19 cellular contexts compared by ENCODE assay signal in the genomic region with DNA sequence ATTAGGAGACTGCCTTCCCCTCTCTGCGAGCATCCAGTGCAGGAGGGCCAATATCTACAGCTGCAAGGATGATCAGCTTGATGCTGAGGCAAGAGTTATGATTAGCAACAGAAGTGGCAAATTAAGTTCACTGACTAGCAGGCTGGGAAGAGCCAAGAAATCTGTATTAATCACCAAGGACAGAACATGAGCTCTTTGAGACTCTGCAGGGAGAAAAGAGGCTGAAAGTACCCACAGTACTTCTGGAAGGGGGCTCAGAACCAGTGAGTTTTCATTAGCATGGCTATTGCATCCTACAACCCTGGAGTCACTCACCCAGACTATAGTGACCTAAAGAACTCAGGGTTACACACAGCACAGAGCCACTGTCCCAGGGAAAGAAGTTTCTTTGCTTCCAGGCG. TPM values are rescaled to one million over a fixed set of nuclear protein-coding genes. Genes with fewer than 3 reads are reported as not detected.
DNase-seq lines count a peak whose midpoint lies in the region; TF ChIP-seq lines count a peak whose summit lies in the region.
"Had no signal": no experiment of that assay in that cellular context is flagged by ENCODE, and none has a peak within 500 bp of the region (broad histone marks: within the 10 kb centered on the region; RNA-seq: fewer than 3 reads in every experiment).

No MANE protein-coding gene starts in this region.

- TF ChIP-seq POLR2A in adrenal gland (IDR thresholded peaks at IDR 0.05) = no peak
- no peak for TF ChIP-seq POLR2A in transverse colon (IDR thresholded peaks at IDR 0.05)

- H3K4me1 ChIP-seq in adrenal gland (replicated peaks in 1 of 2) = peaks cover 14 to 28% of the 10 kb centered on the region in 2 donors
- no peaks in the 10 kb centered on the region for H3K4me1 ChIP-seq in neural progenitor cell
- peaks cover 0 to 10% (median 1%) of the 10 kb centered on the region in 4 donors for H3K4me1 ChIP-seq in transverse colon
- peaks cover 15% of the 10 kb centered on the region for H3K4me1 ChIP-seq in BE2C
- H3K4me1 ChIP-seq: prostate gland had no signal

- no peak overlapping the region for H3K9ac ChIP-seq in neural progenitor cell
- H3K9ac ChIP-seq: KMS-11 had no signal

- H3K4me3 ChIP-seq in adrenal gland (no peak overlapping the region), fibroblast of the aortic adventitia (ENCODE audit: low read depth, low read length) (no peak overlapping the region), neural progenitor cell (no peak overlapping the region), transverse colon (no peak overlapping the region), BE2C (ENCODE audit: low read depth, low read length) (no peak overlapping the region)
- H3K4me3 ChIP-seq: prostate gland had no signal

- TF ChIP-seq EP300 in transverse colon (IDR thresholded peaks at IDR 0.05; ENCODE audit: low read depth) = no peak

- peaks cover 46% of the 10 kb centered on the region for H3K4me1 Mint-ChIP-seq in neural progenitor cell
- H3K4me1 Mint-ChIP-seq: activated B cell treated with CpG ODN at 0.5 μM for 24 hours; stimulated activated memory B cell treated with anti-CD40 and anti-IgM and Interleukin-4, amounts not matched to agents 10 μg/mL and 1 μg/mL and 100 μg/mL, for 72 hours had no signal

- H3K27ac ChIP-seq in adrenal gland (peak overlapping the region in 4 of 5 donors; percentile 24 to 81 (median 65)), neural progenitor cell (no peak overlapping the region), transverse colon (peak overlapping the region; percentile 23 to 60 (median 50))
- H3K27ac ChIP-seq: KMS-11, prostate gland had no signal

- H3K9me3 ChIP-seq in adrenal gland (replicated peaks in 1 of 3) (no peaks in the 10 kb centered on the region), neural progenitor cell (ENCODE audit: low read depth) (no peaks in the 10 kb centered on the region), transverse colon (no peaks in the 10 kb centered on the region), BE2C (peaks cover 3% of the 10 kb centered on the region; the same call in 1 of the 2 replicates)
- H3K9me3 ChIP-seq: prostate gland had no signal

- H3K27me3 ChIP-seq in adrenal gland (no peaks in the 10 kb centered on the region), neural progenitor cell (no peaks in the 10 kb centered on the region), transverse colon (no peaks in the 10 kb centered on the region), BE2C (no peaks in the 10 kb centered on the region)

- H3K79me2 ChIP-seq in neural progenitor cell (ENCODE audit: low read depth) = no peaks in the 10 kb centered on the region

- H3K27ac Mint-ChIP-seq in neural progenitor cell = peak overlapping the region; percentile 39
- H3K27ac Mint-ChIP-seq: activated B cell treated with CpG ODN at 0.5 μM for 24 hours; activated naive CD4-positive, alpha-beta T cell treated with anti-CD3 and anti-CD28 coated beads, Interleukin-2, amount 50 U/mL, for 24 hours; CD4-positive, alpha-beta memory T cell; stimulated activated memory B cell treated with anti-CD40 and anti-IgM and Interleukin-4, amounts not matched to agents 10 μg/mL and 1 μg/mL and 100 μg/mL, for 72 hours; T-cell had no signal

- in situ Hi-C loops in transverse colon (cut with MboI; ENCODE audit: low pct_ligation_motif_present in 1 of 4, low pct_unique_long_range_greater_than_20kb in 1 of 4, low sequenced_read_pairs in 3 of 4) = no loop called here

- no peak overlapping the region for H3K4me2 ChIP-seq in neural progenitor cell
- H3K4me2 ChIP-seq: KMS-11 had no signal

- WGBS in adrenal gland, 4 donors = 73 to 75% (median 74%) methylated on average over 2 of the region's 2 CpGs
- WGBS in transverse colon (ENCODE audit: low coverage in 1 of 2), 2 donors = 88 to 89% methylated on average over 1 to 2 of the region's 2 CpGs

- peaks cover 2% of the 10 kb centered on the region for H3K9me3 Mint-ChIP-seq in neural progenitor cell
- H3K9me3 Mint-ChIP-seq: activated naive CD4-positive, alpha-beta T cell treated with anti-CD3 and anti-CD28 coated beads, Interleukin-2, amount 50 U/mL, for 24 hours had no signal

- peaks cover 9% of the 10 kb centered on the region for H3K27me3 Mint-ChIP-seq in neural progenitor cell (ENCODE audit: insufficient read depth, low read depth)

- peak in 1 of 7 donors; percentile 34 for DNase-seq in adrenal gland
- DNase-seq in fibroblast of the aortic adventitia (ENCODE audit: low read depth) = peak; percentile 78
- DNase-seq in neural progenitor cell (ENCODE audit: low spot score) = no peak
- no peak for DNase-seq in transverse colon
- DNase-seq in NCI-H2081 (lab: John Stamatoyannopoulos, UW) = no peak
- DNase-seq in stimulated activated CD4-positive, alpha-beta T cell treated with anti-CD3 and anti-CD28 coated beads, Interleukin-4, amount 100 ng/mL, for 24 hours = no peak
- no peak for DNase-seq in BE2C
- DNase-seq: activated B cell treated with CpG ODN at 0.5 μM for 24 hours; CD4-positive, alpha-beta memory T cell; cortex of kidney; GDM1; NCI-H1436 treated with DMSO at 0.1 percent for 48 hours; NCI-H524 treated with DMSO at 0.1 percent for 48 hours; stimulated activated CD4-positive, alpha-beta T cell treated with anti-CD3 and anti-CD28 coated beads, Interleukin-4, amount 100 ng/mL, for 4 hours; T-cell had no signal

- H3K36me3 ChIP-seq in adrenal gland (replicated peaks in 1 of 2) (no peaks in the 10 kb centered on the region), neural progenitor cell (no peaks in the 10 kb centered on the region), transverse colon (no peaks in the 10 kb centered on the region), BE2C (no peaks in the 10 kb centered on the region)
- H3K36me3 ChIP-seq: prostate gland had no signal

- no peak for TF ChIP-seq CTCF in adrenal gland (IDR thresholded peaks at IDR 0.05)
- no peak for TF ChIP-seq CTCF in fibroblast of the aortic adventitia (IDR thresholded peaks at IDR 0.05; ENCODE audit: insufficient read depth, low read length)
- no peak for TF ChIP-seq CTCF in neural progenitor cell (IDR thresholded peaks at IDR 0.05)
- TF ChIP-seq CTCF in transverse colon (IDR thresholded peaks at IDR 0.05) = no peak
- TF ChIP-seq CTCF in BE2C (IDR thresholded peaks at IDR 0.05; ENCODE audit: low read depth, low read length) = no peak

- no peaks in the 10 kb centered on the region for H3K36me3 Mint-ChIP-seq in neural progenitor cell
- H3K36me3 Mint-ChIP-seq: stimulated activated memory B cell treated with anti-CD40 and anti-IgM and Interleukin-4, amounts not matched to agents 10 μg/mL and 1 μg/mL and 100 μg/mL, for 72 hours had no signal

- H3F3A ChIP-seq in neural progenitor cell (ENCODE audit: low read depth) = no peaks in the 10 kb centered on the region

- intact Hi-C loops in adrenal gland (cut with DNase I) (no loop called here), transverse colon (cut with DNase I; ENCODE audit: low total_unique reads) (no loop called here)

- no peaks in the 10 kb centered on the region for H4K20me1 ChIP-seq in neural progenitor cell (ENCODE audit: low read depth)

- H2AFZ ChIP-seq in neural progenitor cell (replicated peaks) = no peak overlapping the region

- no peak overlapping the region for H3K4me3 Mint-ChIP-seq in neural progenitor cell
- H3K4me3 Mint-ChIP-seq: activated B cell treated with CpG ODN at 0.5 μM for 24 hours; activated naive CD4-positive, alpha-beta T cell treated with anti-CD3 and anti-CD28 coated beads, Interleukin-2, amount 50 U/mL, for 24 hours; CD4-positive, alpha-beta memory T cell; stimulated activated memory B cell treated with anti-CD40 and anti-IgM and Interleukin-4, amounts not matched to agents 10 μg/mL and 1 μg/mL and 100 μg/mL, for 72 hours; T-cell had no signal

RNA-seq across cellular contexts. Expression of a gene that starts 25.9 kb away (rescaled TPM):
- total RNA-seq in adrenal gland = 1 to 10 TPM; 2.2 to 4.0 (median 3.2) TPM
- polyA plus RNA-seq in adrenal gland = 10 to 100 TPM in 1 of 3 donors, 1 to 10 TPM in 2; 2.2 to 19.8 (median 4.9) TPM
- total RNA-seq in fibroblast of the aortic adventitia (ENCODE audit: low replicate concordance) = 122 and 325 TPM in 2 replicates
- total RNA-seq in neural progenitor cell (ENCODE audit: low replicate concordance) = 0.06 TPM in 1 of 2 replicates, not detected in the other
- total RNA-seq in transverse colon = 10 to 100 TPM in 2 of 4 donors, 1 to 10 TPM in 2; 5.4 to 30.8 (median 10.0) TPM
- not detected for polyA plus RNA-seq in BE2C (2012; ENCODE audit: insufficient read depth, insufficient read length, low read depth)
- total RNA-seq: activated B cell treated with CpG ODN at 0.5 μM for 24 hours; CD4-positive, alpha-beta memory T cell; T-cell had no signal

RNA-seq across cellular contexts. Expression of a gene that starts 52.3 kb away (rescaled TPM):
- total RNA-seq in adrenal gland = under 1 TPM in 1 of 8 donors, not detected in 7; 0.70 TPM
- polyA plus RNA-seq in adrenal gland = 1 to 10 TPM in 1 of 3 donors, under 1 TPM in 2; 0.10 to 1.1 (median 0.32) TPM
- total RNA-seq in fibroblast of the aortic adventitia (ENCODE audit: low replicate concordance) = not detected in 2 replicates
- total RNA-seq in neural progenitor cell (ENCODE audit: low replicate concordance) = not detected in 2 replicates
- not detected for total RNA-seq in transverse colon
- not detected for polyA plus RNA-seq in BE2C (2012; ENCODE audit: insufficient read depth, insufficient read length, low read depth)
- total RNA-seq: activated B cell treated with CpG ODN at 0.5 μM for 24 hours; CD4-positive, alpha-beta memory T cell; prostate gland; T-cell had no signal
- polyA plus RNA-seq: CD4-positive, alpha-beta memory T cell had no signal
